In the genomic region with DNA sequence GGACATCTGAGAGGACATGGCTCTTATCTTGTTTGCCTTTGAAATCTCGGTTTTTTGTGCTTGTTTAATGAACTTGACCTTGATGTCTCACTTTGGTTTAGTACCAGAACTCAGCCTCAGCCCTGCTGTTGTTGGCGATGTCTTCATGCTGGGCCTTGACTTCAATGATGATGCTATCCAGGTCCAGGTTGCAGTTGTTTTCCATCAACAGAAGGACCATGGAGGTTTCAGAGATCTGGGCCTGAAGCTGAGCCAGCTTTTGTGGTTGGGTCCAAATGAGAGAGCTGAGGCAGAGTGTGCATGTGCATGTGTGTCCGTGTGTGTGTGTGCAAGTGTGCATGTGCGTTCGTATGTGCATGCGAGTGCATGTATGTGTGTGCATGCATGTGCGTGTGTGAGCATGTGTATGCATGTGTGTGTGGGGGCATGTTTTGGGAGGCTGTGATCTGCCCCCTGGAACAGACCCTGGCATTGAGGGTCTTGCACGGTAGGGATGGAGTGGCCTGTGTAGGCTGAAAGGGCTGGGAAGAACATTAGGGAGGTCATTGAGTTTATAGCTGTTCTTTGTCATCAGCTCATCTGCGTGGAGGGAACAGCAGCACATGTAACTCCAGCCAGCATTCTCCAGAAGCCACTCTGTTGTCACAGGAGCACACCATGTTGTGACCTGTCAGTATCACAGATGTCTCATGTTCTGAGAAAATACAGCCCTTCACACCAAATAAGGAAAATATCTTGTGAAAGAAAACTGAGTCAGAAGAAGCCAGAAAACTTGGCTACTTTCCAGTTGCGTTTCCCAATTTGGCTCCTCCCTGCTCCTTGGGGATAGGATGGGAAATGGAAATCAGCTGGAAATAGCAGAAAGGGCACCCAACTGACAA, we compare ENCODE assay signal across 13 cellular contexts. TPM values are rescaled to one million over a fixed set of nuclear protein-coding genes. Genes with fewer than 3 reads are reported as not detected.
A peak's percentile ranks its signal among the peaks of the same experiment; 100 is the strongest.
DNase-seq lines count a peak whose midpoint lies in the region; ATAC-seq and TF ChIP-seq lines count a peak whose summit lies in the region.
"Had no signal": no experiment of that assay in that cellular context is flagged by ENCODE, and none has a peak within 500 bp of the region (broad histone marks: within the 10 kb centered on the region; RNA-seq: fewer than 3 reads in every experiment).

No MANE protein-coding gene starts in this region.

- intact Hi-C loops in mucosa of descending colon (cut with DNase I, micrococcal nuclease) = no loop called here
- intact Hi-C loops in activated T-helper 1 cell treated with anti-CD3 and anti-CD28 coated beads, Interleukin-12 subunit alpha, Interleukin-12 subunit beta, Interleukin-2, Interleukin-4 antibody, amounts not matched to agents 30 ng/mL and 10 ng/mL and 1 ng/mL, durations not matched to agents 14 hours and 24 hours and 36 hours (cut with micrococcal nuclease) = no loop called here

- H3K9me3 ChIP-seq in mucosa of descending colon = no peaks in the 10 kb centered on the region

- no peak overlapping the region for H3K4me3 ChIP-seq in mucosa of descending colon

- no peak for TF ChIP-seq CTCF in mucosa of descending colon (IDR thresholded peaks at IDR 0.05)

- no peak overlapping the region for H3K27ac Mint-ChIP-seq in effector memory CD8-positive, alpha-beta T cell
- no peak overlapping the region for H3K27ac Mint-ChIP-seq in activated T-helper 1 cell treated with anti-CD3 and anti-CD28 coated beads, Interleukin-12 subunit alpha, Interleukin-12 subunit beta, Interleukin-2, Interleukin-4 antibody, amounts not matched to agents 30 ng/mL and 10 ng/mL and 1 ng/mL, durations not matched to agents 14 hours and 24 hours and 36 hours
- H3K27ac Mint-ChIP-seq: activated naive CD4-positive, alpha-beta T cell treated with anti-CD3 and anti-CD28 coated beads, Interleukin-2, amount 50 U/mL, for 24 hours; natural killer cell had no signal

- no peaks in the 10 kb centered on the region for H3K9me3 Mint-ChIP-seq in effector memory CD8-positive, alpha-beta T cell
- H3K9me3 Mint-ChIP-seq in activated T-helper 1 cell treated with anti-CD3 and anti-CD28 coated beads, Interleukin-12 subunit alpha, Interleukin-12 subunit beta, Interleukin-2, Interleukin-4 antibody, amounts not matched to agents 30 ng/mL and 10 ng/mL and 1 ng/mL, durations not matched to agents 14 hours and 24 hours and 36 hours = no peaks in the 10 kb centered on the region
- H3K9me3 Mint-ChIP-seq: activated naive CD4-positive, alpha-beta T cell treated with anti-CD3 and anti-CD28 coated beads, Interleukin-2, amount 50 U/mL, for 24 hours; natural killer cell had no signal

- ATAC-seq in esophagus mucosa = peak; percentile 93
- peak; percentile 46 for ATAC-seq in mucosa of descending colon
- no peak for ATAC-seq in effector memory CD8-positive, alpha-beta T cell (replicated peaks)
- ATAC-seq: natural killer cell had no signal

- DNase-seq in A172 (ENCODE audit: low spot score) (peak; percentile 37), LoVo (ENCODE audit: low spot score) (peak; percentile 17), mucosa of descending colon (peak in 1 of 3 donors; percentile 25), NCI-H1105 (lab: John Stamatoyannopoulos, UW) (no peak), NCI-H146 treated with DMSO at 0.1 percent for 48 hours (lab: John Stamatoyannopoulos, UW; ENCODE audit: unreplicated experiment) (no peak)
- no peak for DNase-seq in effector memory CD8-positive, alpha-beta T cell
- DNase-seq in activated T-helper 1 cell treated with anti-CD3 and anti-CD28 coated beads, Interleukin-12 subunit alpha, Interleukin-12 subunit beta, Interleukin-2, Interleukin-4 antibody, amounts not matched to agents 30 ng/mL and 10 ng/mL and 1 ng/mL, durations not matched to agents 14 hours and 24 hours and 36 hours (ENCODE audit: low spot score) = no peak
- DNase-seq: ACHN, erythroblast, natural killer cell, WERI-Rb-1 had no signal

- no peaks in the 10 kb centered on the region for H3K36me3 ChIP-seq in mucosa of descending colon (ENCODE audit: low read depth)
- H3K36me3 ChIP-seq: WERI-Rb-1 had no signal

- H3K4me1 ChIP-seq in mucosa of descending colon (ENCODE audit: low read depth) = no peaks in the 10 kb centered on the region

- no peak overlapping the region for H3K4me3 Mint-ChIP-seq in effector memory CD8-positive, alpha-beta T cell
- no peak overlapping the region for H3K4me3 Mint-ChIP-seq in activated T-helper 1 cell treated with anti-CD3 and anti-CD28 coated beads, Interleukin-12 subunit alpha, Interleukin-12 subunit beta, Interleukin-2, Interleukin-4 antibody, amounts not matched to agents 30 ng/mL and 10 ng/mL and 1 ng/mL, durations not matched to agents 14 hours and 24 hours and 36 hours
- H3K4me3 Mint-ChIP-seq: activated naive CD4-positive, alpha-beta T cell treated with anti-CD3 and anti-CD28 coated beads, Interleukin-2, amount 50 U/mL, for 24 hours; natural killer cell had no signal

- H3K27me3 Mint-ChIP-seq in effector memory CD8-positive, alpha-beta T cell = peaks cover 10 to 60% of the 10 kb centered on the region in 2 donors
- no peaks in the 10 kb centered on the region for H3K27me3 Mint-ChIP-seq in activated T-helper 1 cell treated with anti-CD3 and anti-CD28 coated beads, Interleukin-12 subunit alpha, Interleukin-12 subunit beta, Interleukin-2, Interleukin-4 antibody, amounts not matched to agents 30 ng/mL and 10 ng/mL and 1 ng/mL, durations not matched to agents 14 hours and 24 hours and 36 hours (ENCODE audit: insufficient read depth)

- peaks cover 4% of the 10 kb centered on the region for H3K36me3 Mint-ChIP-seq in effector memory CD8-positive, alpha-beta T cell (ENCODE audit: insufficient read depth)
- H3K36me3 Mint-ChIP-seq in activated T-helper 1 cell treated with anti-CD3 and anti-CD28 coated beads, Interleukin-12 subunit alpha, Interleukin-12 subunit beta, Interleukin-2, Interleukin-4 antibody, amounts not matched to agents 30 ng/mL and 10 ng/mL and 1 ng/mL, durations not matched to agents 14 hours and 24 hours and 36 hours (ENCODE audit: low read depth) = no peaks in the 10 kb centered on the region
- H3K36me3 Mint-ChIP-seq: activated naive CD4-positive, alpha-beta T cell treated with anti-CD3 and anti-CD28 coated beads, Interleukin-2, amount 50 U/mL, for 24 hours; natural killer cell had no signal

- peaks cover 0 to 7% of the 10 kb centered on the region in 2 donors for H3K4me1 Mint-ChIP-seq in effector memory CD8-positive, alpha-beta T cell (ENCODE audit: low read depth in 2 of 2)
- H3K4me1 Mint-ChIP-seq in activated T-helper 1 cell treated with anti-CD3 and anti-CD28 coated beads, Interleukin-12 subunit alpha, Interleukin-12 subunit beta, Interleukin-2, Interleukin-4 antibody, amounts not matched to agents 30 ng/mL and 10 ng/mL and 1 ng/mL, durations not matched to agents 14 hours and 24 hours and 36 hours (ENCODE audit: low read depth) = peaks cover under 1% of the 10 kb centered on the region
- H3K4me1 Mint-ChIP-seq: activated naive CD4-positive, alpha-beta T cell treated with anti-CD3 and anti-CD28 coated beads, Interleukin-2, amount 50 U/mL, for 24 hours had no signal

RNA-seq across cellular contexts. Expression of gene KRT82, which starts 10.0 kb away (rescaled TPM):
- not detected in 2 replicates for total RNA-seq in A172 (2014; rRNA removed; shearing (Covaris generic))
- total RNA-seq in esophagus mucosa (not detected), mucosa of descending colon (not detected)
- not detected in 2 replicates for total RNA-seq in activated T-helper 1 cell treated with anti-CD3 and anti-CD28 coated beads, Interleukin-12 subunit alpha, Interleukin-12 subunit beta, Interleukin-2, Interleukin-4 antibody, amounts not matched to agents 30 ng/mL and 10 ng/mL and 1 ng/mL, durations not matched to agents 14 hours and 24 hours and 36 hours
- total RNA-seq: natural killer cell had no signal

RNA-seq across cellular contexts. Expression of gene KRT75, which starts 18.1 kb away (rescaled TPM):
- total RNA-seq in A172 (2014; rRNA removed; shearing (Covaris generic)) = 0.07 TPM in 1 of 2 replicates, not detected in the other
- 0.84 TPM for total RNA-seq in esophagus mucosa
- not detected for total RNA-seq in mucosa of descending colon
- not detected in 2 replicates for total RNA-seq in activated T-helper 1 cell treated with anti-CD3 and anti-CD28 coated beads, Interleukin-12 subunit alpha, Interleukin-12 subunit beta, Interleukin-2, Interleukin-4 antibody, amounts not matched to agents 30 ng/mL and 10 ng/mL and 1 ng/mL, durations not matched to agents 14 hours and 24 hours and 36 hours
- total RNA-seq: natural killer cell had no signal

RNA-seq across cellular contexts. Expression of gene KRT84, which starts 30.7 kb away (rescaled TPM):
- total RNA-seq in A172 (2014; rRNA removed; shearing (Covaris generic)) = not detected in 2 replicates
- total RNA-seq in esophagus mucosa (not detected), mucosa of descending colon (not detected)
- not detected in 2 replicates for total RNA-seq in activated T-helper 1 cell treated with anti-CD3 and anti-CD28 coated beads, Interleukin-12 subunit alpha, Interleukin-12 subunit beta, Interleukin-2, Interleukin-4 antibody, amounts not matched to agents 30 ng/mL and 10 ng/mL and 1 ng/mL, durations not matched to agents 14 hours and 24 hours and 36 hours
- total RNA-seq: natural killer cell had no signal

RNA-seq across cellular contexts. Expression of gene KRT6B, which starts 35.8 kb away (rescaled TPM):
- not detected in 2 replicates for total RNA-seq in A172 (2014; rRNA removed; shearing (Covaris generic))
- total RNA-seq in esophagus mucosa (2,496 TPM), mucosa of descending colon (not detected)
- total RNA-seq in activated T-helper 1 cell treated with anti-CD3 and anti-CD28 coated beads, Interleukin-12 subunit alpha, Interleukin-12 subunit beta, Interleukin-2, Interleukin-4 antibody, amounts not matched to agents 30 ng/mL and 10 ng/mL and 1 ng/mL, durations not matched to agents 14 hours and 24 hours and 36 hours = not detected in 2 replicates
- total RNA-seq: natural killer cell had no signal

RNA-seq across cellular contexts. Expression of gene KRT85, which starts 48.8 kb away (rescaled TPM):
- total RNA-seq in A172 (2014; rRNA removed; shearing (Covaris generic)) = 0.05 TPM in 1 of 2 replicates, not detected in the other
- total RNA-seq in esophagus mucosa (not detected), mucosa of descending colon (not detected)
- total RNA-seq in activated T-helper 1 cell treated with anti-CD3 and anti-CD28 coated beads, Interleukin-12 subunit alpha, Interleukin-12 subunit beta, Interleukin-2, Interleukin-4 antibody, amounts not matched to agents 30 ng/mL and 10 ng/mL and 1 ng/mL, durations not matched to agents 14 hours and 24 hours and 36 hours = not detected in 2 replicates
- total RNA-seq: natural killer cell had no signal

Comparison
In these comparisons a context has a peak if more than half of its experiments do, and no peak if none do; other contexts are left out.
1. DNase-seq: peak in A172 (single experiment) and LoVo (single experiment); none in NCI-H1105 (single experiment), NCI-H146 treated with DMSO at 0.1 percent for 48 hours (single experiment), effector memory CD8-positive, alpha-beta T cell (0 of 3) and activated T-helper 1 cell treated with anti-CD3 and anti-CD28 coated beads, Interleukin-12 subunit alpha, Interleukin-12 subunit beta, Interleukin-2, Interleukin-4 antibody, amounts not matched to agents 30 ng/mL and 10 ng/mL and 1 ng/mL, durations not matched to agents 14 hours and 24 hours and 36 hours (single experiment).